Comparison of ENCODE assay signal across 13 cellular contexts in the genomic region with DNA sequence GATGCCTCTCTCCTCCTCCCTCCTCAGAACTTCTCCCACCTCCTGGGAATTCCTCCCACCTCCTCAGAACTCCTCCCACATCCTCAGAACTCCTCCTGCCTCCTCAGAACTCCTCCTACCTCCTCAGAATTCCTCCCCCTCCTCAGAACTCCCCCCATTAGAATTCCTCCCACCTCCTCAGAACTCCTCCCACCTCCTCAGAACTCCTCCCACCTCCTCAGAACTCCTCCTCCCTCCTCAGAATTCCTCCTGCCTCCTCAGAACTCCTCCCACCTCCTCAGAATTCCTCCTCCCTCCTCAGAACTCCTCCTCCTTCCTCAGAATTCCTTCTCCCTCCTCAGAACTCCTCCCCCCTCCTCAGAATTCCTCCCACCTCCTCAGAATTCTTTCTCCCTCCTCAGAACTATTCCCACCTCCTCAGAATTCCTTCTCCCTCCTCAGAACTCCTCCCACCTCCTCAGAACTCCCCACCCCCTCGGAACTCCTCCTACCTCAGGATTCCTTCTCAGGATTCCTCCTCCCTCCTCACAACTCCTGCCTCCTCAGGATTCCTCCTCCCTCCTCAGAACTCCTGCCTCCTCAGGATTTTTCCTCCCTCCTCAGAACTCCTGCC. TPM values are rescaled to one million over a fixed set of nuclear protein-coding genes. Genes with fewer than 3 reads are reported as not detected.
DNase-seq lines count a peak whose midpoint lies in the region; ATAC-seq, FAIRE-seq and TF ChIP-seq lines count a peak whose summit lies in the region.
"Had no signal": no experiment of that assay in that cellular context is flagged by ENCODE, and none has a peak within 500 bp of the region (broad histone marks: within the 10 kb centered on the region; RNA-seq: fewer than 3 reads in every experiment).

No MANE protein-coding gene starts in this region.

- no peaks in the 10 kb centered on the region for H3K9me3 ChIP-seq in keratinocyte (ENCODE audit: control insufficient read depth, low read depth, low read length)
- H3K9me3 ChIP-seq in effector memory CD4-positive, alpha-beta T cell (ENCODE audit: control insufficient read depth, low read length) = no peaks in the 10 kb centered on the region
- H3K9me3 ChIP-seq: BLaER1, right lobe of liver had no signal

- ATAC-seq in HG02759 (IDR thresholded peaks at IDR 0.05; ENCODE audit: unreplicated experiment) (no peak), GM18870 (IDR thresholded peaks at IDR 0.05; ENCODE audit: unreplicated experiment) (no peak)

- no peak overlapping the region for H3K9ac ChIP-seq in keratinocyte (ENCODE audit: control insufficient read depth, extremely low read depth, insufficient read depth, low read length)
- H3K9ac ChIP-seq: BLaER1 had no signal

- peaks cover 6% of the 10 kb centered on the region for H3K4me1 ChIP-seq in keratinocyte (ENCODE audit: control insufficient read depth, extremely low read depth, insufficient read depth, low read length)
- H3K4me1 ChIP-seq in effector memory CD4-positive, alpha-beta T cell (ENCODE audit: control insufficient read depth, insufficient read depth, low read length, poor library complexity, severe bottlenecking) = no peaks in the 10 kb centered on the region
- H3K4me1 ChIP-seq: right lobe of liver had no signal

- H3K4me3 ChIP-seq in keratinocyte (ENCODE audit: control insufficient read depth in 2 of 3, extremely low read depth in 1 of 3, insufficient read depth in 2 of 3, low read depth in 1 of 3, low read length in 3 of 3) = no peak overlapping the region
- H3K4me3 ChIP-seq in effector memory CD4-positive, alpha-beta T cell (ENCODE audit: insufficient read depth, low read depth, low read length, poor library complexity, severe bottlenecking) = no peak overlapping the region
- H3K4me3 ChIP-seq: BLaER1, right lobe of liver had no signal

- H3K9me1 ChIP-seq in keratinocyte (ENCODE audit: control insufficient read depth, extremely low read depth, insufficient read depth, low read length) = no peaks in the 10 kb centered on the region

- H3K79me2 ChIP-seq in keratinocyte (ENCODE audit: control insufficient read depth, insufficient read depth, low read length) = no peaks in the 10 kb centered on the region

- no peak overlapping the region for H3K27ac ChIP-seq in keratinocyte (ENCODE audit: control insufficient read depth, insufficient read depth, low read length)
- H3K27ac ChIP-seq in effector memory CD4-positive, alpha-beta T cell (ENCODE audit: insufficient read depth, low read length, poor library complexity, severe bottlenecking) = no peak overlapping the region
- H3K27ac ChIP-seq: BLaER1, right lobe of liver, WERI-Rb-1 had no signal

- FAIRE-seq in keratinocyte (lab: Jason Lieb, UNC) = no peak

- H3K4me2 ChIP-seq in keratinocyte (ENCODE audit: control insufficient read depth, extremely low read depth, insufficient read depth, low read depth, low read length) = no peak overlapping the region
- H3K4me2 ChIP-seq: BLaER1 had no signal

- H3K27me3 ChIP-seq in keratinocyte (ENCODE audit: control insufficient read depth, extremely low read depth, insufficient read depth, low read length) = no peaks in the 10 kb centered on the region
- H3K27me3 ChIP-seq in effector memory CD4-positive, alpha-beta T cell (replicated peaks; ENCODE audit: control insufficient read depth, insufficient read depth, low read length, poor library complexity, severe bottlenecking) = no peaks in the 10 kb centered on the region
- H3K27me3 ChIP-seq: BLaER1, right lobe of liver had no signal

- dilution Hi-C loops in keratinocyte (cut with MboI; ENCODE audit: extremely low pct_ligation_motif_present, low sequenced_read_pairs) = no loop called here

- H3K36me3 ChIP-seq in keratinocyte (ENCODE audit: control insufficient read depth in 2 of 2, extremely low read depth in 1 of 2, insufficient read depth in 2 of 2, low read length in 2 of 2) = peaks cover 0 to 7% of the 10 kb centered on the region in 2 experiments
- H3K36me3 ChIP-seq in effector memory CD4-positive, alpha-beta T cell (ENCODE audit: control insufficient read depth, insufficient read depth, low read length) = peaks cover 19% of the 10 kb centered on the region
- H3K36me3 ChIP-seq: right lobe of liver had no signal

- no peak overlapping the region for H2AFZ ChIP-seq in keratinocyte (ENCODE audit: control insufficient read depth, low read length)

- TF ChIP-seq CTCF in AG09319 (IDR thresholded peaks at IDR 0.05; ENCODE audit: low read depth, low read length) = no peak
- no peak for TF ChIP-seq CTCF in keratinocyte (optimal IDR thresholded peaks at IDR 0.05 in 1 of 3, IDR thresholded peaks at IDR 0.05 in 1 of 3, conservative IDR thresholded peaks at IDR 0.05 in 1 of 3; ENCODE audit: extremely low read depth in 1 of 3, insufficient read depth in 2 of 3, low read length in 3 of 3)

- no peaks in the 10 kb centered on the region for H4K20me1 ChIP-seq in keratinocyte (ENCODE audit: control insufficient read depth, extremely low read depth, insufficient read depth, low read length)
- H4K20me1 ChIP-seq: BLaER1 had no signal

- peak; percentile 42 for DNase-seq in AG09319 (ENCODE audit: extremely low read depth, low read depth)
- DNase-seq in HS-27A (ENCODE audit: low read depth) = peak; percentile 70
- peak; percentile 22 for DNase-seq in amniotic stem cell (lab: John Stamatoyannopoulos, UW)
- peak; percentile 54 for DNase-seq in keratinocyte (ENCODE audit: low read depth, low spot score)
- DNase-seq in effector memory CD4-positive, alpha-beta T cell = no peak
- DNase-seq in COLO668 (lab: John Stamatoyannopoulos, UW; ENCODE audit: unreplicated experiment) = no peak
- DNase-seq: caudate nucleus, NCI-H1694, right lobe of liver, WERI-Rb-1 had no signal

RNA-seq across cellular contexts. Expression of gene SLC46A2, which starts 23.9 kb away (rescaled TPM):
- polyA plus RNA-seq in keratinocyte = not detected in 3 replicates
- 0.69 TPM for polyA plus RNA-seq in keratinocyte (2011; ENCODE audit: low read depth)
- not detected in 2 replicates for polyA plus RNA-seq in keratinocyte (2011; cell fraction: cytosol; rRNA removed)
- not detected in 2 replicates for polyA plus RNA-seq in keratinocyte (2011; cell fraction: nucleus; rRNA removed)
- 2.6 TPM in 1 of 2 replicates, not detected in the other for polyA plus RNA-seq in keratinocyte (2012; ENCODE audit: low replicate concordance)
- not detected in 3 replicates for polyA minus RNA-seq in keratinocyte
- polyA minus RNA-seq in keratinocyte (2011; cell fraction: cytosol; rRNA and poly(A)+ RNA removed) = not detected
- polyA minus RNA-seq in keratinocyte (2011; cell fraction: nucleus; rRNA and poly(A)+ RNA removed) = not detected in 2 replicates

Comparison
In these comparisons a context has a peak if more than half of its experiments do, and no peak if none do; other contexts are left out.
1. DNase-seq: peak in AG09319 (single experiment), HS-27A (single experiment), amniotic stem cell (single experiment) and keratinocyte (single experiment); none in effector memory CD4-positive, alpha-beta T cell (0 of 3) and COLO668 (single experiment).